2 cellular contexts compared by ENCODE assay signal in genomic region chr11:64766881-64767280, GRCh38.
TF ChIP-seq lines count a peak whose summit lies in the region.

No MANE protein-coding gene starts in this region.

TF ChIP-seq in SK-N-SH, 30 proteins besides CTCF, POLR2A, EP300 and RAD21 (continued from another document):
- TF ChIP-seq REST (IDR thresholded peaks at IDR 0.05; ENCODE audit: low read depth, low read length) (no peak), RXRA (IDR thresholded peaks at IDR 0.05; ENCODE audit: borderline replicate concordance, low read depth) (no peak), FOXM1 (IDR thresholded peaks at IDR 0.05; ENCODE audit: low read depth) (no peak), TEAD4 (IDR thresholded peaks at IDR 0.05; ENCODE audit: borderline replicate concordance, insufficient read depth) (no peak), CHD2 (IDR thresholded peaks at IDR 0.05; ENCODE audit: low read length, partially characterized antibody) (no peak), TCF12 (IDR thresholded peaks at IDR 0.05) (no peak), MXI1 (IDR thresholded peaks at IDR 0.05; ENCODE audit: low read depth, low read length) (no peak), ELF1 (IDR thresholded peaks at IDR 0.05) (no peak), NRF1 (IDR thresholded peaks at IDR 0.05; ENCODE audit: low read depth, low read length) (no peak), USF2 (IDR thresholded peaks at IDR 0.05; ENCODE audit: borderline replicate concordance, low read depth, low read length) (no peak), SMC3 (IDR thresholded peaks at IDR 0.05; ENCODE audit: low read depth, low read length) (no peak), YY1 (IDR thresholded peaks at IDR 0.05; ENCODE audit: low read depth) (no peak), TAF1 (IDR thresholded peaks at IDR 0.05; ENCODE audit: borderline replicate concordance, low read depth, low read length) (no peak)
- TF ChIP-seq, protein P1, sequence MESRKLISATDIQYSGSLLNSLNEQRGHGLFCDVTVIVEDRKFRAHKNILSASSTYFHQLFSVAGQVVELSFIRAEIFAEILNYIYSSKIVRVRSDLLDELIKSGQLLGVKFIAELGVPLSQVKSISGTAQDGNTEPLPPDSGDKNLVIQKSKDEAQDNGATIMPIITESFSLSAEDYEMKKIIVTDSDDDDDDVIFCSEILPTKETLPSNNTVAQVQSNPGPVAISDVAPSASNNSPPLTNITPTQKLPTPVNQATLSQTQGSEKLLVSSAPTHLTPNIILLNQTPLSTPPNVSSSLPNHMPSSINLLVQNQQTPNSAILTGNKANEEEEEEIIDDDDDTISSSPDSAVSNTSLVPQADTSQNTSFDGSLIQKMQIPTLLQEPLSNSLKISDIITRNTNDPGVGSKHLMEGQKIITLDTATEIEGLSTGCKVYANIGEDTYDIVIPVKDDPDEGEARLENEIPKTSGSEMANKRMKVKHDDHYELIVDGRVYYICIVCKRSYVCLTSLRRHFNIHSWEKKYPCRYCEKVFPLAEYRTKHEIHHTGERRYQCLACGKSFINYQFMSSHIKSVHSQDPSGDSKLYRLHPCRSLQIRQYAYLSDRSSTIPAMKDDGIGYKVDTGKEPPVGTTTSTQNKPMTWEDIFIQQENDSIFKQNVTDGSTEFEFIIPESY (IDR thresholded peaks at IDR 0.05; ENCODE audit: borderline replicate concordance, low read depth) = no peak
- TF ChIP-seq, protein P2, sequence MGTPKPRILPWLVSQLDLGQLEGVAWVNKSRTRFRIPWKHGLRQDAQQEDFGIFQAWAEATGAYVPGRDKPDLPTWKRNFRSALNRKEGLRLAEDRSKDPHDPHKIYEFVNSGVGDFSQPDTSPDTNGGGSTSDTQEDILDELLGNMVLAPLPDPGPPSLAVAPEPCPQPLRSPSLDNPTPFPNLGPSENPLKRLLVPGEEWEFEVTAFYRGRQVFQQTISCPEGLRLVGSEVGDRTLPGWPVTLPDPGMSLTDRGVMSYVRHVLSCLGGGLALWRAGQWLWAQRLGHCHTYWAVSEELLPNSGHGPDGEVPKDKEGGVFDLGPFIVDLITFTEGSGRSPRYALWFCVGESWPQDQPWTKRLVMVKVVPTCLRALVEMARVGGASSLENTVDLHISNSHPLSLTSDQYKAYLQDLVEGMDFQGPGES (IDR thresholded peaks at IDR 0.05; ENCODE audit: low read depth, low read length) = no peak
TF ChIP-seq in SK-N-SH: peak in this region for 0.

TF ChIP-seq in SK-N-SH treated with all-trans-retinoic acid at 6 μM for 48 hours, 23 proteins besides CTCF, POLR2A, EP300 and RAD21 (continued from another document):
- TF ChIP-seq, protein P3, sequence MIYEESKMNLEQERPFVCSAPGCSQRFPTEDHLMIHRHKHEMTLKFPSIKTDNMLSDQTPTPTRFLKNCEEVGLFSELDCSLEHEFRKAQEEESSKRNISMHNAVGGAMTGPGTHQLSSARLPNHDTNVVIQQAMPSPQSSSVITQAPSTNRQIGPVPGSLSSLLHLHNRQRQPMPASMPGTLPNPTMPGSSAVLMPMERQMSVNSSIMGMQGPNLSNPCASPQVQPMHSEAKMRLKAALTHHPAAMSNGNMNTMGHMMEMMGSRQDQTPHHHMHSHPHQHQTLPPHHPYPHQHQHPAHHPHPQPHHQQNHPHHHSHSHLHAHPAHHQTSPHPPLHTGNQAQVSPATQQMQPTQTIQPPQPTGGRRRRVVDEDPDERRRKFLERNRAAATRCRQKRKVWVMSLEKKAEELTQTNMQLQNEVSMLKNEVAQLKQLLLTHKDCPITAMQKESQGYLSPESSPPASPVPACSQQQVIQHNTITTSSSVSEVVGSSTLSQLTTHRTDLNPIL (CRISPR knock-in tag; IDR thresholded peaks at IDR 0.05; ENCODE audit: low read depth) = no peak
- TF ChIP-seq TSHZ2 (CRISPR knock-in tag; IDR thresholded peaks at IDR 0.05) (no peak), ESRRG (CRISPR knock-in tag; IDR thresholded peaks at IDR 0.05) (no peak), ISL1 (CRISPR knock-in tag; IDR thresholded peaks at IDR 0.05) (no peak), CSRNP3 (CRISPR knock-in tag; IDR thresholded peaks at IDR 0.05) (no peak), ZNF70 (CRISPR knock-in tag; IDR thresholded peaks at IDR 0.05) (no peak), BACH2 (CRISPR knock-in tag; IDR thresholded peaks at IDR 0.05; ENCODE audit: borderline replicate concordance) (no peak)
